Comparison of ENCODE assay signal across 20 cellular contexts in genomic region chr3:10306156-10306555, GRCh38. TPM values are rescaled to one million over a fixed set of nuclear protein-coding genes. Genes with fewer than 3 reads are reported as not detected.
"Had no signal": no experiment of that assay in that cellular context is flagged by ENCODE, and none has a peak within 500 bp of the region (broad histone marks: within the 10 kb centered on the region; RNA-seq: fewer than 3 reads in every experiment).

No MANE protein-coding gene starts in this region.

- ATAC-seq: activated CD4-positive, CD25-positive, alpha-beta regulatory T cell treated with anti-CD3 and anti-CD28 coated beads, Interleukin-2, amount 50 U/mL, for 24 hours; left colon; lower lobe of right lung had no signal

- H3K27ac ChIP-seq: lower lobe of right lung, sigmoid colon, spleen, tibial artery, uterus had no signal

- H3K4me3 Mint-ChIP-seq: activated CD4-positive, alpha-beta memory T cell treated with anti-CD3 and anti-CD28 coated beads, Interleukin-2, amount 10 ng/mL, durations not matched to agents 7 days and 5 days; activated naive CD8-positive, alpha-beta T cell treated with anti-CD3 and anti-CD28 coated beads, Interleukin-2, amount 10 ng/mL, durations not matched to agents 7 days and 5 days; endodermal cell; mesothelial cell of epicardium; neural crest cell had no signal

- H3K27me3 Mint-ChIP-seq: activated CD4-positive, alpha-beta memory T cell treated with anti-CD3 and anti-CD28 coated beads, Interleukin-2, amount 10 ng/mL, durations not matched to agents 7 days and 5 days; activated naive CD8-positive, alpha-beta T cell treated with anti-CD3 and anti-CD28 coated beads, Interleukin-2, amount 10 ng/mL, durations not matched to agents 7 days and 5 days had no signal

- H3K4me1 Mint-ChIP-seq: activated naive CD8-positive, alpha-beta T cell treated with anti-CD3 and anti-CD28 coated beads, Interleukin-2, amount 10 ng/mL, durations not matched to agents 7 days and 5 days; endodermal cell had no signal

- H3K27ac Mint-ChIP-seq: activated CD4-positive, alpha-beta memory T cell treated with anti-CD3 and anti-CD28 coated beads, Interleukin-2, amount 10 ng/mL, durations not matched to agents 7 days and 5 days; activated naive CD8-positive, alpha-beta T cell treated with anti-CD3 and anti-CD28 coated beads, Interleukin-2, amount 10 ng/mL, durations not matched to agents 7 days and 5 days; endodermal cell; mesothelial cell of epicardium had no signal

- H3K9me3 Mint-ChIP-seq: activated CD4-positive, alpha-beta memory T cell treated with anti-CD3 and anti-CD28 coated beads, Interleukin-2, amount 10 ng/mL, durations not matched to agents 7 days and 5 days; activated naive CD8-positive, alpha-beta T cell treated with anti-CD3 and anti-CD28 coated beads, Interleukin-2, amount 10 ng/mL, durations not matched to agents 7 days and 5 days; endodermal cell; mesothelial cell of epicardium; neural crest cell had no signal

- H3K4me3 ChIP-seq: dorsolateral prefrontal cortex, lower lobe of right lung, sigmoid colon, spleen, tibial artery, uterus had no signal

- DNase-seq: activated CD4-positive, alpha-beta memory T cell treated with anti-CD3 and anti-CD28 coated beads, Interleukin-2, amount 10 ng/mL, durations not matched to agents 7 days and 5 days; activated CD8-positive, alpha-beta memory T cell treated with anti-CD3 and anti-CD28 coated beads, Interleukin-2, amount 50 U/mL, for 4 hours; activated naive CD8-positive, alpha-beta T cell treated with anti-CD3 and anti-CD28 coated beads, Interleukin-2, amount 10 ng/mL, durations not matched to agents 7 days and 5 days; anterior cingulate cortex; endodermal cell; erythroblast; left colon; lower lobe of right lung; sigmoid colon; spleen; SW 1271; T-helper 9 cell; tibial artery; uterus had no signal

RNA-seq across cellular contexts. Expression of gene GHRL, which starts 13.4 kb away (rescaled TPM):
- total RNA-seq: endodermal cell, pulmonary artery endothelial cell, SK-MEL-5 had no signal
